In genomic region chr19:57389730-57390598, GRCh38 we compare ENCODE assay signal across 1 cellular context.
TF ChIP-seq lines count a peak whose summit lies in the region.

ZNF548 (plus strand) TSS chr19:57389854; CDS start chr19:57390100, 246 bp downstream.

TF ChIP-seq in K562, 482 proteins besides CTCF, POLR2A, EP300 and RAD21 (continued from another document and continues in another):
- no peak for TF ChIP-seq E2F4 (CRISPR knock-in tag; IDR thresholded peaks at IDR 0.05; ENCODE audit: low read depth)
- no peak for TF ChIP-seq ELK3 (CRISPR knock-in tag; IDR thresholded peaks at IDR 0.05)
- TF ChIP-seq ZNF780A (CRISPR knock-in tag; IDR thresholded peaks at IDR 0.05): no peak
- TF ChIP-seq MIER1 (IDR thresholded peaks at IDR 0.05; ENCODE audit: low read depth): no peak
- TF ChIP-seq NKRF (IDR thresholded peaks at IDR 0.05; ENCODE audit: borderline replicate concordance): peak; percentile 17; the same call in 1 of the 2 replicates
- TF ChIP-seq FOXP4 (CRISPR knock-in tag; IDR thresholded peaks at IDR 0.05; ENCODE audit: borderline replicate concordance): no peak
- TF ChIP-seq SMARCA5 (IDR thresholded peaks at IDR 0.05): no peak
- peak; percentile 64 for TF ChIP-seq SP2 (IDR thresholded peaks at IDR 0.05; ENCODE audit: extremely low read depth, low read depth, low read length, poor library complexity, severe bottlenecking)
- TF ChIP-seq SREBF1 (IDR thresholded peaks at IDR 0.05; ENCODE audit: borderline replicate concordance, low read depth, low read length): no peak
- no peak for TF ChIP-seq PATZ1 (CRISPR knock-in tag; IDR thresholded peaks at IDR 0.05; ENCODE audit: borderline replicate concordance)
- TF ChIP-seq TEAD4 (IDR thresholded peaks at IDR 0.05; ENCODE audit: low read length): no peak; the same call in 1 of the 2 replicates
- no peak for TF ChIP-seq TEAD4 (CRISPR knock-in tag; IDR thresholded peaks at IDR 0.05; ENCODE audit: borderline replicate concordance)
- no peak for TF ChIP-seq SMARCC2 (IDR thresholded peaks at IDR 0.05; ENCODE audit: low read depth)
- TF ChIP-seq FOXP1 (CRISPR knock-in tag; IDR thresholded peaks at IDR 0.05): no peak
- no peak for TF ChIP-seq HDGF (IDR thresholded peaks at IDR 0.05)
- TF ChIP-seq POLR2AphosphoS5 (IDR thresholded peaks at IDR 0.05; ENCODE audit: control insufficient read depth, insufficient read depth, low read depth, low read length): no peak
- no peak for TF ChIP-seq AFF4 (CRISPR knock-in tag; IDR thresholded peaks at IDR 0.05)
- no peak for TF ChIP-seq SMARCA4 (IDR thresholded peaks at IDR 0.05)
- no peak for TF ChIP-seq NFXL1 (CRISPR knock-in tag; IDR thresholded peaks at IDR 0.05)
- TF ChIP-seq RBM25 (IDR thresholded peaks at IDR 0.05; ENCODE audit: low read depth, low read length, severe bottlenecking): peak; percentile 14
- no peak for TF ChIP-seq RERE (CRISPR knock-in tag; IDR thresholded peaks at IDR 0.05; ENCODE audit: borderline replicate concordance)
- no peak for TF ChIP-seq NFATC3 (IDR thresholded peaks at IDR 0.05)
- TF ChIP-seq ZNF253 (CRISPR knock-in tag; conservative IDR thresholded peaks at IDR 0.05): no peak
- TF ChIP-seq CREBBP (IDR thresholded peaks at IDR 0.05; ENCODE audit: low read depth, low read length): no peak
- no peak for TF ChIP-seq ZNF707 (CRISPR knock-in tag; conservative IDR thresholded peaks at IDR 0.05)
- no peak for TF ChIP-seq SNIP1 (IDR thresholded peaks at IDR 0.05; ENCODE audit: low read depth)
- TF ChIP-seq FOXO4 (CRISPR knock-in tag; IDR thresholded peaks at IDR 0.05): no peak
- peak; percentile 97 for TF ChIP-seq ATF7 (IDR thresholded peaks at IDR 0.05)
- TF ChIP-seq MAZ (CRISPR knock-in tag; conservative IDR thresholded peaks at IDR 0.05 in 1 of 2, IDR thresholded peaks at IDR 0.05 in 1 of 2): 0 out of 4 replicates have a peak, but pooled peaks of 1 of the 2 experiments have one; percentile 35
- no peak for TF ChIP-seq SLC30A9 (CRISPR knock-in tag; IDR thresholded peaks at IDR 0.05)
- no peak for TF ChIP-seq CC2D1A (IDR thresholded peaks at IDR 0.05)
- TF ChIP-seq HES1 (IDR thresholded peaks at IDR 0.05; ENCODE audit: low read depth): no peak
- TF ChIP-seq NONO (IDR thresholded peaks at IDR 0.05; ENCODE audit: low read depth in 2 of 2, low read length in 1 of 2): no peak
- 0 out of 2 replicates have a peak, but pooled peaks have one; percentile 38 for TF ChIP-seq PML (IDR thresholded peaks at IDR 0.05; ENCODE audit: low read length)
- TF ChIP-seq TEAD1 (CRISPR knock-in tag; IDR thresholded peaks at IDR 0.05): 0 out of 4 replicates have a peak, but pooled peaks of 1 of the 2 experiments have one; percentile 47
- TF ChIP-seq NFIX (CRISPR knock-in tag; IDR thresholded peaks at IDR 0.05; ENCODE audit: low read depth): no peak
- no peak for TF ChIP-seq ETS2 (tag; IDR thresholded peaks at IDR 0.05; ENCODE audit: borderline replicate concordance, poor library complexity, severe bottlenecking)
- no peak for TF ChIP-seq ZNF511 (CRISPR knock-in tag; IDR thresholded peaks at IDR 0.05)
- TF ChIP-seq SPI1 (IDR thresholded peaks at IDR 0.05; ENCODE audit: borderline replicate concordance, low read depth, low read length): peak; percentile 25; the same call in 1 of the 2 replicates
- TF ChIP-seq ZNF444 (CRISPR knock-in tag; IDR thresholded peaks at IDR 0.05): no peak
